In the genomic region with DNA sequence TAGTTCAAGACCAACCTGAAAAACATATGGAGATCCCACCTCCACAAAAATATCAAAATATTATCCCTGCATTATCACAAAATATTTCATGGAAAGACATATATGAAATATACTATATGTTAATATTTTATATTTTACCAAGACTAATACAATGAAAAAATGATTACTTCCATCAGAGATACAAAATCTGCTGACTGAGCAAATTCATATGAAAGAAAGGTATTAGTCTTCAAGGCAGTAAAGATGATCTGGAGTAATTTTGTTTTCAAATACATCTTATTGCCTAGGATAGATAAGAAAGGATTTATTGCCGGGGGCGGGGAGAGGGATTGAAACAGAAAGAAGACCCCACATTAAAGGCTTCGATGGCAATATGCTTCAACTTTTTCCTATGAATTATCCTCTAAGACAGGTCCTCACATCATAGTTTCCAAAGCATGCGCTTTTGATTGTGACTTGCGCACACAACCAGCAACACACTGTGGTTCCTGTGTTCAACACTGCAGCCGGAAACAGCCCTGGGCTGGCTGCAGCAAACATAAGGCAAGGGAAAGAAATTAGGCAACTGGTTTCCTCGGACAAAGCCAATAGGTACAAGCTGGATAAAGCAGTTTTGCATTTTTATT, we compare ENCODE assay signal across 11 cellular contexts.
DNase-seq lines count a peak whose midpoint lies in the region; ATAC-seq, FAIRE-seq and TF ChIP-seq lines count a peak whose summit lies in the region.
"Had no signal": no experiment of that assay in that cellular context is flagged by ENCODE, and none has a peak within 500 bp of the region (broad histone marks: within the 10 kb centered on the region; RNA-seq: fewer than 3 reads in every experiment).

No MANE protein-coding gene starts in this region.

- no peak for TF ChIP-seq RAD21 in HepG2 (CRISPR knock-in tag; IDR thresholded peaks at IDR 0.05)

- DNase-seq in HepG2 (ENCODE audit: low spot score): no peak
- no peak for DNase-seq in right lobe of liver
- DNase-seq in activated naive CD4-positive, alpha-beta T cell treated with anti-CD3 and anti-CD28 coated beads for 36 hours: peak; percentile 49
- DNase-seq in stimulated activated CD4-positive, alpha-beta T cell treated with anti-CD3 and anti-CD28 coated beads, Interleukin-12 subunit alpha, Interleukin-12 subunit beta, amount 100 ng/mL, for 4 hours: peak; percentile 38
- no peak for DNase-seq in NCI-H524 (lab: John Stamatoyannopoulos, UW)
- DNase-seq in Right ventricle myocardium superior: no peak
- DNase-seq: NCI-H187 treated with DMSO at 0.1 percent for 48 hours had no signal

- POLR2A ChIA-PET in HepG2 (lab: Yijun Ruan, JAX): no interaction called here

- no TSS peak for BruUV-seq in HepG2 (replicated peaks; lab: Mats Ljungman, UMichigan)

- H3K27me3 ChIP-seq in HepG2 (ENCODE audit: control insufficient read depth in 1 of 2, insufficient read depth in 2 of 2, low read length in 2 of 2) (no peaks in the 10 kb centered on the region), right lobe of liver (no peaks in the 10 kb centered on the region)

- H3K79me2 ChIP-seq in HepG2 (ENCODE audit: insufficient read depth, low read length): peaks cover 24% of the 10 kb centered on the region

- H4K20me1 ChIP-seq in HepG2 (ENCODE audit: insufficient read depth, low read length): peaks cover 22% of the 10 kb centered on the region

- H3K9ac ChIP-seq in HepG2 (ENCODE audit: insufficient read depth, low read depth, low read length): no peak overlapping the region

- H3K27me3 Mint-ChIP-seq in activated naive CD4-positive, alpha-beta T cell treated with anti-CD3 and anti-CD28 coated beads for 36 hours (ENCODE audit: low read depth): no peaks in the 10 kb centered on the region

- H3K27ac ChIP-seq in HepG2 (ENCODE audit: extremely low read length, insufficient read depth, low read length): no peak overlapping the region
- no peak overlapping the region for H3K27ac ChIP-seq in right lobe of liver
- peak overlapping the region; percentile 46 for H3K27ac ChIP-seq in temporal lobe (ENCODE audit: low read depth, low read length)

- H3K4me3 ChIP-seq in HepG2 (replicated peaks in 1 of 3; ENCODE audit: insufficient read depth in 1 of 3, low read depth in 2 of 3, low read length in 3 of 3) (no peak overlapping the region), right lobe of liver (no peak overlapping the region)
- H3K4me3 ChIP-seq: smooth muscle cell had no signal

- 90% methylated on average over 7 of the region's 7 CpGs for WGBS in HepG2 (ENCODE audit: low lambda C conversion rate)
- 86% methylated on average over 7 of the region's 7 CpGs for WGBS in right lobe of liver (ENCODE audit: insufficient coverage, low coverage, low lambda C conversion rate, missing lambda C conversion rate)

- no peaks in the 10 kb centered on the region for H3K9me3 Mint-ChIP-seq in activated naive CD4-positive, alpha-beta T cell treated with anti-CD3 and anti-CD28 coated beads for 36 hours

- no peak for TF ChIP-seq EP300 in HepG2 (IDR thresholded peaks at IDR 0.05; ENCODE audit: low read depth in 2 of 2, low read length in 2 of 2)
- no peak for TF ChIP-seq EP300 in HepG2 (CRISPR knock-in tag; IDR thresholded peaks at IDR 0.05; ENCODE audit: borderline replicate concordance)

- no peak for TF ChIP-seq POLR2A in HepG2 (IDR thresholded peaks at IDR 0.05; ENCODE audit: insufficient read depth in 1 of 2, low read depth in 2 of 2, low read length in 2 of 2)
- no peak for TF ChIP-seq POLR2A in right lobe of liver (IDR thresholded peaks at IDR 0.05)

- H2AFZ ChIP-seq in HepG2 (ENCODE audit: low read length): no peak overlapping the region

- no peak for FAIRE-seq in HepG2 (lab: Jason Lieb, UNC)
- FAIRE-seq: HTR-8/SVneo had no signal

- H3K4me3 Mint-ChIP-seq in activated naive CD4-positive, alpha-beta T cell treated with anti-CD3 and anti-CD28 coated beads for 36 hours: peak overlapping the region; percentile 23

- H3K4me1 Mint-ChIP-seq in activated naive CD4-positive, alpha-beta T cell treated with anti-CD3 and anti-CD28 coated beads for 36 hours (ENCODE audit: low read depth): peaks cover 44% of the 10 kb centered on the region

- H3K36me3 ChIP-seq in HepG2 (replicated peaks in 1 of 2; ENCODE audit: control insufficient read depth in 1 of 2, insufficient read depth in 2 of 2, low read length in 2 of 2) (no peaks in the 10 kb centered on the region), right lobe of liver (peaks cover 0 to 1% (median 0%) of the 10 kb centered on the region in 4 donors)

- H3K4me2 ChIP-seq in HepG2 (ENCODE audit: low read depth, low read length): no peak overlapping the region
- H3K4me2 ChIP-seq: smooth muscle cell had no signal

- no peak for ATAC-seq in HepG2
- no peak for ATAC-seq in right lobe of liver
- ATAC-seq in HG03378 (IDR thresholded peaks at IDR 0.05; ENCODE audit: unreplicated experiment): no peak
- no peak for ATAC-seq in Right ventricle myocardium superior (ENCODE audit: poor library complexity)

- peak overlapping the region; percentile 22 for H3K27ac Mint-ChIP-seq in activated naive CD4-positive, alpha-beta T cell treated with anti-CD3 and anti-CD28 coated beads for 36 hours

- CTCF ChIA-PET in HepG2 (lab: Yijun Ruan, JAX; ENCODE audit: low intra/inter-chr PET ratio, low total read pairs): no interaction called here
- CTCF ChIA-PET in activated naive CD4-positive, alpha-beta T cell treated with anti-CD3 and anti-CD28 coated beads for 36 hours (lab: Charles Lee): interaction anchor here (0.6 to 0.8 kb wide), 2 partner anchors 152 to 1591 kb away, joined by 3 to 4 read pairs; no protein-coding TSS in a partner anchor

- no peak for TF ChIP-seq CTCF in HepG2 (CRISPR knock-in tag; IDR thresholded peaks at IDR 0.05)
- no peak for TF ChIP-seq CTCF in right lobe of liver (IDR thresholded peaks at IDR 0.05)

- no peaks in the 10 kb centered on the region for H3K36me3 Mint-ChIP-seq in activated naive CD4-positive, alpha-beta T cell treated with anti-CD3 and anti-CD28 coated beads for 36 hours (ENCODE audit: low read depth)

- H3K9me3 ChIP-seq in HepG2 (ENCODE audit: low read length): no peaks in the 10 kb centered on the region
- no peaks in the 10 kb centered on the region for H3K9me3 ChIP-seq in right lobe of liver

- in situ Hi-C loops in HepG2 (cut with HindIII; ENCODE audit: extremely low pct_ligation_motif_present, low pct_unique_long_range_greater_than_20kb): no loop called here

- intact Hi-C loops in HepG2 (cut with micrococcal nuclease; ENCODE audit: unreplicated experiment) (no loop called here), right lobe of liver (cut with DNase I) (no loop called here), Right ventricle myocardium superior (cut with DNase I) (no loop called here)
- intact Hi-C loops in activated naive CD4-positive, alpha-beta T cell treated with anti-CD3 and anti-CD28 coated beads for 36 hours (cut with micrococcal nuclease): loop anchor here (2.0 to 5.0 kb wide), 3 partner anchors 14 to 39 kb away; no protein-coding TSS in a partner anchor

- H3K4me1 ChIP-seq in HepG2 (ENCODE audit: insufficient read depth, low read length) (peaks cover 24% of the 10 kb centered on the region), right lobe of liver (peaks cover 0 to 8% (median 0%) of the 10 kb centered on the region in 4 donors)

TF ChIP-seq in HepG2, 621 proteins besides CTCF, POLR2A, EP300 and RAD21:
- peak; percentile 99 for TF ChIP-seq MAFF (IDR thresholded peaks at IDR 0.05; ENCODE audit: low read depth, low read length)
- peak; percentile 98 to 99 for TF ChIP-seq MAFK (conservative IDR thresholded peaks at IDR 0.05 in 1 of 2, IDR thresholded peaks at IDR 0.05 in 1 of 2; ENCODE audit: low read length in 2 of 2)
- no peak for TF ChIP-seq CEBPB (IDR thresholded peaks at IDR 0.05; ENCODE audit: borderline replicate concordance, low read depth, low read length)

Comparison
In these comparisons a context has a peak if more than half of its experiments do, and no peak if none do; other contexts are left out.
1. DNase-seq: peak in activated naive CD4-positive, alpha-beta T cell treated with anti-CD3 and anti-CD28 coated beads for 36 hours (single experiment) and stimulated activated CD4-positive, alpha-beta T cell treated with anti-CD3 and anti-CD28 coated beads, Interleukin-12 subunit alpha, Interleukin-12 subunit beta, amount 100 ng/mL, for 4 hours (single experiment); none in HepG2 (single experiment), right lobe of liver (0 of 3), NCI-H524 (0 of 2) and Right ventricle myocardium superior (single experiment).